8 cellular contexts compared by ENCODE assay signal in genomic region chr12:94460594-94460959, GRCh38. TPM values are rescaled to one million over a fixed set of nuclear protein-coding genes. Genes with fewer than 3 reads are reported as not detected.
DNase-seq lines count a peak whose midpoint lies in the region; ATAC-seq and TF ChIP-seq lines count a peak whose summit lies in the region.

No MANE protein-coding gene starts in this region.

- peak overlapping the region; percentile 95 for H2AFZ ChIP-seq in Loucy (ENCODE audit: low read length)

- DNase-seq in CD4-positive, alpha-beta T cell: no peak
- no peak for DNase-seq in dorsolateral prefrontal cortex
- DNase-seq in neural crest cell (ENCODE audit: low read depth, low spot score): no peak
- DNase-seq in NCI-H226: no peak
- DNase-seq in H4 (ENCODE audit: low spot score): no peak
- DNase-seq in foreskin melanocyte: no peak

- no peaks in the 10 kb centered on the region for H3K9me2 ChIP-seq in Loucy (replicated peaks; ENCODE audit: low read depth, low read length)

- H3K27me3 Mint-ChIP-seq in CD4-positive, alpha-beta T cell: peaks cover 8% of the 10 kb centered on the region
- H3K27me3 Mint-ChIP-seq in neural crest cell (ENCODE audit: low read depth): no peaks in the 10 kb centered on the region

- H4K20me1 ChIP-seq in Loucy (ENCODE audit: insufficient read depth, low read length, poor library complexity, severe bottlenecking): no peaks in the 10 kb centered on the region

- peak overlapping the region; percentile 92 for H3K27ac Mint-ChIP-seq in CD4-positive, alpha-beta T cell
- H3K27ac Mint-ChIP-seq in neural crest cell (ENCODE audit: unreplicated experiment): peak overlapping the region; percentile 63

- peaks cover 50% of the 10 kb centered on the region for H3K79me2 ChIP-seq in Loucy (ENCODE audit: insufficient read depth, low read length)

- H3K9ac ChIP-seq in Loucy (ENCODE audit: low read depth, low read length, poor library complexity, severe bottlenecking): peak overlapping the region; percentile 98

- no peaks in the 10 kb centered on the region for H3K27me3 ChIP-seq in CD4-positive, alpha-beta T cell (ENCODE audit: control insufficient read depth, insufficient read depth, low read length)
- no peaks in the 10 kb centered on the region for H3K27me3 ChIP-seq in Loucy (ENCODE audit: insufficient read depth, low read length, poor library complexity, severe bottlenecking)
- no peaks in the 10 kb centered on the region for H3K27me3 ChIP-seq in dorsolateral prefrontal cortex

- H3K36me3 Mint-ChIP-seq in CD4-positive, alpha-beta T cell (ENCODE audit: low read depth): peaks cover 17% of the 10 kb centered on the region
- H3K36me3 Mint-ChIP-seq in neural crest cell (ENCODE audit: low read depth): peaks cover 5% of the 10 kb centered on the region

- no peaks in the 10 kb centered on the region for H3K9me3 Mint-ChIP-seq in CD4-positive, alpha-beta T cell
- peaks cover 2% of the 10 kb centered on the region for H3K9me3 Mint-ChIP-seq in neural crest cell

- peaks cover 40% of the 10 kb centered on the region for H3K4me1 ChIP-seq in Loucy (ENCODE audit: insufficient read depth, low read length, poor library complexity, severe bottlenecking)

- no peaks in the 10 kb centered on the region for H3F3A ChIP-seq in Loucy (ENCODE audit: low read depth)

- no peaks in the 10 kb centered on the region for H3K36me3 ChIP-seq in Loucy (ENCODE audit: insufficient read depth, low read length)

- peak overlapping the region; percentile 84 for H3K4me2 ChIP-seq in Loucy (ENCODE audit: low read depth, low read length, poor library complexity, severe bottlenecking)

- H3K4me1 Mint-ChIP-seq in CD4-positive, alpha-beta T cell (ENCODE audit: low read depth): peaks cover 31% of the 10 kb centered on the region
- H3K4me1 Mint-ChIP-seq in neural crest cell: peaks cover 34% of the 10 kb centered on the region

- CTCF ChIA-PET in CD4-positive, alpha-beta T cell (lab: Charles Lee): interaction anchor here (0.6 kb wide), 1 partner anchor 19 kb away, joined by 3 read pairs; no protein-coding TSS in a partner anchor

- ATAC-seq in CD4-positive, alpha-beta T cell (ENCODE audit: poor library complexity): no peak
- ATAC-seq in HG02798 (IDR thresholded peaks at IDR 0.05; ENCODE audit: poor library complexity, unreplicated experiment): no peak

- peak overlapping the region; percentile 94 for H3K4me3 Mint-ChIP-seq in CD4-positive, alpha-beta T cell
- H3K4me3 Mint-ChIP-seq in neural crest cell: peak overlapping the region; percentile 97

- POLR2A ChIA-PET in CD4-positive, alpha-beta T cell (lab: Charles Lee): interaction anchor here (1.0 kb wide), 1 partner anchor 198 kb away, joined by 6 read pairs; no protein-coding TSS in a partner anchor

- no peak overlapping the region for H3K27ac ChIP-seq in CD4-positive, alpha-beta T cell (ENCODE audit: low read depth, low read length)
- H3K27ac ChIP-seq in dorsolateral prefrontal cortex: peak overlapping the region in 51 of 59 donors; percentile 39 to 92 (median 84)

- no peak for TF ChIP-seq CTCF in CD4-positive, alpha-beta T cell (IDR thresholded peaks at IDR 0.05)
- no peak for TF ChIP-seq CTCF in Loucy (conservative IDR thresholded peaks at IDR 0.05; ENCODE audit: low read length)
- no peak for TF ChIP-seq CTCF in dorsolateral prefrontal cortex (IDR thresholded peaks at IDR 0.05 in 54 of 56, conservative IDR thresholded peaks at IDR 0.05 in 2 of 56; ENCODE audit: low read depth in 1 of 56, partially characterized antibody in 56 of 56)
- no peak for TF ChIP-seq CTCF in neural crest cell (conservative IDR thresholded peaks at IDR 0.05)

- peak overlapping the region; percentile 99 for H3K4me3 ChIP-seq in Loucy (ENCODE audit: low read length, poor library complexity, severe bottlenecking)
- peak overlapping the region; percentile 55 to 96 (median 87) for H3K4me3 ChIP-seq in dorsolateral prefrontal cortex

- intact Hi-C loops in CD4-positive, alpha-beta T cell (cut with DNase I, micrococcal nuclease): loop anchor here in 1 of 2 experiments (5.0 to 10.0 kb wide), 3 partner anchors 537 to 1394 kb away; partner anchors contain the start of gene SNRPF
- intact Hi-C loops in dorsolateral prefrontal cortex (cut with DNase I): loop anchor here in 1 of 2 donors (1.0 kb wide), 1 partner anchor 613 kb away; the partner anchor contains the start of gene NR2C1

- no peaks in the 10 kb centered on the region for H3K9me3 ChIP-seq in CD4-positive, alpha-beta T cell (ENCODE audit: control insufficient read depth, low read length)
- H3K9me3 ChIP-seq in Loucy (ENCODE audit: insufficient read depth, low read depth, low read length): no peaks in the 10 kb centered on the region

RNA-seq across cellular contexts. Expression of gene CEP83, which starts 0.9 kb away (rescaled TPM):
- total RNA-seq in CD4-positive, alpha-beta T cell: 10 to 100 TPM in 1 of 2 experiments, 1 to 10 TPM in 1; 9.4 to 12.1 TPM
- total RNA-seq in dorsolateral prefrontal cortex (10 to 100 TPM; 10.1 to 25.9 (median 16.7) TPM), neural crest cell (28.3 and 28.7 TPM in 2 replicates)
- total RNA-seq in H4 (2014; rRNA removed; shearing (Covaris generic)): 4.3 and 6.9 TPM in 2 replicates
